9 cellular contexts compared by ENCODE assay signal in the genomic region with DNA sequence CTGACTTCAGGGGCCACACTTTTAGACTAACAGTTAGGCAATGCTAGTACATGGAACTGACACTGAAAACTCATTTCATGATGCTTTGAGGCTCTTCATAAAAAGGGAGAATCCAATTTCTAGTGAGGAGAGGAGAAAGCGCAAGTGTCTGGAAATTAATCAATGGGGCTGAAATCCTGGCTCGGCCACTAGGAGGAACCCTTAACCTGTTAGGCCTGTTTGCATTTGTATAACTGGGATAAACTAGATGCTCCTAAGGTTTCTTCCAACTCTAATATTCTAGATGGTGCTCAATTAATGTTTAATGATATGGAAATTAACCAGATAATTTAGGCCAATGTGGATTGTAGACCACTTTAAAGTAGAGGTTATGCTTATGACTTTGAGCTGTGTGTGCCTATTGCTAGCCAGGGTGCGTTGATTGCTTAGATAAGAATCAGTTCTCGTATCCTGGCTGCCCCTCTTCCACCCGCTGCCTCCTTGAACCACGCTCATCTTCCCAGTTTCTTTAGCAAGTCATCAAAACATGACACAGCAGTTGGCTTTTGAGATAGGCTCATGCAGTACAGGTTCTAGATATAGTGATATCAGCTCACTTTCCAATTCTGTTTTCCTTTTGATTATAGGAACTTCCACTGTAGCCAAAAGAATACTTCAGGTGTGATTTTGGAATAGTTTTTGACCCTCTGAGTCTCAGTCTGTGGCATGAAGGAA. TPM values are rescaled to one million over a fixed set of nuclear protein-coding genes. Genes with fewer than 3 reads are reported as not detected.
DNase-seq lines count a peak whose midpoint lies in the region; ATAC-seq, FAIRE-seq and TF ChIP-seq lines count a peak whose summit lies in the region.
"Had no signal": no experiment of that assay in that cellular context is flagged by ENCODE, and none has a peak within 500 bp of the region (broad histone marks: within the 10 kb centered on the region; RNA-seq: fewer than 3 reads in every experiment).

No MANE protein-coding gene starts in this region.

- CTCF ChIA-PET in CD4-positive, alpha-beta memory T cell (lab: Charles Lee; ENCODE audit: partially characterized antibody), result interaction anchor here (1.2 to 1.3 kb wide), 2 partner anchors 1094 to 1101 kb away, joined by 3 to 5 read pairs; no protein-coding TSS in a partner anchor

- in situ Hi-C loops in T47D (cut with HindIII; ENCODE audit: low pct_unique_long_range_greater_than_20kb, low sequenced_read_pairs), result no loop called here

- POLR2A ChIA-PET in CD4-positive, alpha-beta memory T cell (lab: Charles Lee; ENCODE audit: partially characterized antibody), result no interaction called here

- H3K36me3 Mint-ChIP-seq in CD4-positive, alpha-beta memory T cell, result no peaks in the 10 kb centered on the region

- no peaks in the 10 kb centered on the region for H3K27me3 Mint-ChIP-seq in CD4-positive, alpha-beta memory T cell

- H3K27ac Mint-ChIP-seq in CD4-positive, alpha-beta memory T cell, result peak overlapping the region in 1 of 7 donors; percentile 19

- H3K4me1 ChIP-seq in pancreas, result no peaks in the 10 kb centered on the region
- peaks cover 26% of the 10 kb centered on the region for H3K4me1 ChIP-seq in CD4-positive, alpha-beta memory T cell (ENCODE audit: insufficient read depth, low read length)

- H3K36me3 ChIP-seq in pancreas, result no peaks in the 10 kb centered on the region
- H3K36me3 ChIP-seq in CD4-positive, alpha-beta memory T cell (ENCODE audit: insufficient read depth, low read length), result no peaks in the 10 kb centered on the region

- no peaks in the 10 kb centered on the region for H3K27me3 ChIP-seq in pancreas
- no peaks in the 10 kb centered on the region for H3K27me3 ChIP-seq in CD4-positive, alpha-beta memory T cell (ENCODE audit: insufficient read depth, low read length)

- H3K27ac ChIP-seq in pancreas, result no peak overlapping the region
- H3K27ac ChIP-seq in CD4-positive, alpha-beta memory T cell (ENCODE audit: low read depth, low read length), result no peak overlapping the region

- WGBS in pancreas, 2 donors, result 37 to 39% methylated on average over 6 of the region's 6 CpGs

- H3K4me3 Mint-ChIP-seq in CD4-positive, alpha-beta memory T cell, result no peak overlapping the region

- TF ChIP-seq CTCF in pancreas (IDR thresholded peaks at IDR 0.05), result peak in 3 of 4 donors; percentile 8 to 25 (median 15)

- DNase-seq in NCI-H2171 treated with DMSO at 0.1 percent for 48 hours (lab: John Stamatoyannopoulos, UW) (peak; percentile 0), NCI-H2171 (lab: John Stamatoyannopoulos, UW) (no peak), Kasumi-1 (lab: John Stamatoyannopoulos, UW) (peak; percentile 53 to 71), T47D (ENCODE audit: low read depth in 1 of 2, low spot score in 1 of 2) (peak; percentile 18 to 56), pancreas (no peak)
- DNase-seq in CD4-positive, alpha-beta memory T cell, result no peak
- no peak for DNase-seq in activated CD4-positive, alpha-beta T cell treated with anti-CD3 and anti-CD28 coated beads, Interleukin-2, amount 50 U/mL, for 4 hours
- DNase-seq in effector CD4-positive, alpha-beta T cell, result no peak
- DNase-seq: NCI-H146 had no signal

- H3K4me3 ChIP-seq in pancreas, result no peak overlapping the region
- no peak overlapping the region for H3K4me3 ChIP-seq in CD4-positive, alpha-beta memory T cell (ENCODE audit: low read length in 2 of 2)

- FAIRE-seq in pancreas (lab: Jason Lieb, UNC), result no peak

- H3K9me3 ChIP-seq in pancreas, result no peaks in the 10 kb centered on the region
- no peaks in the 10 kb centered on the region for H3K9me3 ChIP-seq in CD4-positive, alpha-beta memory T cell (ENCODE audit: control insufficient read depth in 1 of 2, low read length in 2 of 2)

- no peaks in the 10 kb centered on the region for H3K9me3 Mint-ChIP-seq in CD4-positive, alpha-beta memory T cell

- peaks cover 28 to 61% (median 40%) of the 10 kb centered on the region in 4 donors for H3K4me1 Mint-ChIP-seq in CD4-positive, alpha-beta memory T cell

- intact Hi-C loops in pancreas (cut with DNase I), result loop anchor here in 1 of 3 donors (5.0 kb wide), 1 partner anchor 1076 kb away; no protein-coding TSS in a partner anchor
- intact Hi-C loops in CD4-positive, alpha-beta memory T cell (cut with micrococcal nuclease), result no loop called here

- ATAC-seq in pancreas, result peak in 1 of 4 donors; percentile 40

RNA-seq across cellular contexts. Expression of a gene that starts 16.8 kb away (rescaled TPM):
- 10 to 100 TPM; 17.9 to 31.8 (median 26.9) TPM for total RNA-seq in pancreas
- 10 to 100 TPM; 13.8 to 23.3 TPM for polyA plus RNA-seq in pancreas
- total RNA-seq in CD4-positive, alpha-beta memory T cell, result 100 to 1,000 TPM; 150 to 162 TPM
- polyA plus RNA-seq in CD4-positive, alpha-beta memory T cell, result 100 to 1,000 TPM; 194 to 235 TPM

Comparison
In these comparisons a context has a peak if more than half of its experiments do, and no peak if none do; other contexts are left out.
1. DNase-seq: peak in NCI-H2171 treated with DMSO at 0.1 percent for 48 hours (single experiment), Kasumi-1 (2 of 2) and T47D (2 of 2); none in NCI-H2171 (single experiment), pancreas (0 of 6), CD4-positive, alpha-beta memory T cell (0 of 5), activated CD4-positive, alpha-beta T cell treated with anti-CD3 and anti-CD28 coated beads, Interleukin-2, amount 50 U/mL, for 4 hours (0 of 2) and effector CD4-positive, alpha-beta T cell (single experiment).
2. RNA of a gene that starts 16.8 kb away (total RNA-seq): 150 to 162 TPM in CD4-positive, alpha-beta memory T cell; 17.9 to 31.8 TPM in pancreas; every median in the first group is over 4 times any median in the second.